11 cellular contexts compared by ENCODE assay signal in the genomic region with DNA sequence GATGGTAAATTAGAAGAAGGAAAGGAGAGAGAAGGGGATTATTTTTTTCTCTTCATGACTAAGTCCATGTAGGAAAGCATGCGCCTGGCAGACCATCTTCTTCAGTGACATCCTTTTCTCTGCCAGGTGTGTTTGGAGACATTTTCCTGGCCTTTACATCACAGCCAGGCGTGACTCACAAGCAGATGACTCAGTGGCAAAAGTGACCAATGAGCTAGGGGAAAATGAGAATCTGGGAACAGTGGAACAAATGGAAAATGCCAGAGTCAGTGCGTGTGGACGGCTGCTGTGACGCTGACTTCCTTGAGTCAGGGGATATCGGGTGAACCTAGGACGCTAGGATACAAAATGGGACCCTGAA. TPM values are rescaled to one million over a fixed set of nuclear protein-coding genes. Genes with fewer than 3 reads are reported as not detected.
DNase-seq lines count a peak whose midpoint lies in the region; ATAC-seq and TF ChIP-seq lines count a peak whose summit lies in the region.
"Had no signal": no experiment of that assay in that cellular context is flagged by ENCODE, and none has a peak within 500 bp of the region (broad histone marks: within the 10 kb centered on the region; RNA-seq: fewer than 3 reads in every experiment).

No MANE protein-coding gene starts in this region.

- no peak overlapping the region for H3K27ac Mint-ChIP-seq in neural progenitor cell

- H3K4me1 ChIP-seq in neural progenitor cell: peaks cover 5% of the 10 kb centered on the region
- H3K4me1 ChIP-seq: left ventricle myocardium inferior had no signal

- no peaks in the 10 kb centered on the region for H3K27me3 ChIP-seq in neural progenitor cell

- H4K20me1 ChIP-seq in neural progenitor cell (ENCODE audit: low read depth): no peaks in the 10 kb centered on the region

- no peak overlapping the region for H3K9ac ChIP-seq in neural progenitor cell

- H3K79me2 ChIP-seq in neural progenitor cell (ENCODE audit: low read depth): no peaks in the 10 kb centered on the region

- no peak overlapping the region for H3K4me3 Mint-ChIP-seq in neural progenitor cell

- no peak overlapping the region for H3K4me2 ChIP-seq in neural progenitor cell

- no peaks in the 10 kb centered on the region for H3K36me3 ChIP-seq in neural progenitor cell
- H3K36me3 ChIP-seq: left ventricle myocardium inferior had no signal

- no peak overlapping the region for H2AFZ ChIP-seq in neural progenitor cell (replicated peaks)

- H3K4me1 Mint-ChIP-seq in neural progenitor cell: peaks cover 12% of the 10 kb centered on the region

- no peak for ATAC-seq in HG02678 (IDR thresholded peaks at IDR 0.05; ENCODE audit: unreplicated experiment)

- DNase-seq in A172 (ENCODE audit: low spot score) (peak; percentile 92), HFF-Myc (ENCODE audit: extremely low read depth, low read depth) (peak; percentile 46), astrocyte of the hippocampus (ENCODE audit: low read depth, low spot score) (peak; percentile 86), islet precursor cell (peak; percentile 82), neural progenitor cell (ENCODE audit: low spot score) (no peak), NCI-H524 (lab: John Stamatoyannopoulos, UW) (no peak), NCI-H2171 (lab: John Stamatoyannopoulos, UW) (no peak)
- DNase-seq: left ventricle myocardium inferior, NCI-H1417 treated with DMSO at 0.1 percent for 48 hours had no signal

- H3K27me3 Mint-ChIP-seq in neural progenitor cell (ENCODE audit: insufficient read depth, low read depth): peaks cover 12% of the 10 kb centered on the region

- no peak overlapping the region for H3K27ac ChIP-seq in neural progenitor cell
- H3K27ac ChIP-seq: C4-2B, left ventricle myocardium inferior had no signal

- H3K36me3 Mint-ChIP-seq in neural progenitor cell: no peaks in the 10 kb centered on the region

- no peaks in the 10 kb centered on the region for H3K9me3 Mint-ChIP-seq in neural progenitor cell

- peaks cover 5% of the 10 kb centered on the region for H3F3A ChIP-seq in neural progenitor cell (ENCODE audit: low read depth)

- no peaks in the 10 kb centered on the region for H3K9me3 ChIP-seq in neural progenitor cell (ENCODE audit: low read depth)
- H3K9me3 ChIP-seq: left ventricle myocardium inferior had no signal

- no peak for TF ChIP-seq CTCF in HFF-Myc (IDR thresholded peaks at IDR 0.05; ENCODE audit: low read depth, low read length, missing control alignments)
- TF ChIP-seq CTCF in neural progenitor cell (IDR thresholded peaks at IDR 0.05): no peak

- H3K4me3 ChIP-seq in HFF-Myc (replicated peaks; ENCODE audit: low read depth, low read length) (no peak overlapping the region), neural progenitor cell (no peak overlapping the region)
- H3K4me3 ChIP-seq: left ventricle myocardium inferior had no signal

RNA-seq across cellular contexts. Expression of gene KIAA0513, which starts 9.4 kb away (rescaled TPM):
- 4.6 and 8.9 TPM in 2 replicates for total RNA-seq in A172 (2014; rRNA removed; shearing (Covaris generic))
- total RNA-seq in neural progenitor cell (ENCODE audit: low replicate concordance): 6.1 and 9.0 TPM in 2 replicates

RNA-seq across cellular contexts. Expression of gene ZDHHC7, which starts 25.7 kb away (rescaled TPM):
- 59.7 and 77.0 TPM in 2 replicates for total RNA-seq in A172 (2014; rRNA removed; shearing (Covaris generic))
- 53.3 and 57.0 TPM in 2 replicates for total RNA-seq in neural progenitor cell (ENCODE audit: low replicate concordance)

Comparison
In these comparisons a context has a peak if more than half of its experiments do, and no peak if none do; other contexts are left out.
1. DNase-seq: peak in A172 (single experiment), HFF-Myc (single experiment), astrocyte of the hippocampus (single experiment) and islet precursor cell (single experiment); none in neural progenitor cell (single experiment), NCI-H524 (0 of 2) and NCI-H2171 (single experiment).